1 cellular context compared by ENCODE assay signal in the genomic region with DNA sequence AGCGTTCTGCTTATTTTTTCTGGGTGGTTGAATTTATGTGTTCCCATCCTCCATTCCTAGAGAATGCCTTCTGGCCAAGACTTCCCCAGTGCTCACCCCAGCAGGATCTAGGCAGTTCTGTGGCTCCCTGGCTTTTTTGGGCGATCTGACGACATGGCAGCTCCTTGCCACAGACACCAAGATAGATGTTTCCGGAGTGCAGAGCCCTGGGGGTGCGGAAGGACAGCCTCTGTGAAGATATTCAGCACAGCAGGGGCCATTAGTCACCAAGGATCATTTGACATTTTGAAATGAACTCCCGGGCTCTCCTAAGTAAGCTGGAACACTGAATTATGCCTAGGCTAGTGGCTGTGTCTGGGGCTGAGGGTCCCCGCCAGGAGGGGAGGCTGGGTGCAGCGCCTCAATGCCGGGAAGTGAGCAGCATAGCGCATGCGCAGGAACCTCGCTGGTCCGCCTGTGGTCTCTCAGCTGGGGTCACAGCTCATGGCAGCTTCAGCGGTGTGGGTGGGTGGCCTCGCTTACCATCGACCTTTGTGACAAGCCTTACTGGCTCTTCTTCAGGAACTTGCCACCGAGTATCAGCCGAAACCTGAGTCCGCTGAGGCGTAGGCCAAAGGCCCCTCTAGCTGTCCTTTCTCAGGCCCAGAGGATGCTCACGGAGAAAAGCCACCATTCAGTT.
TF ChIP-seq lines count a peak whose summit lies in the region.

No MANE protein-coding gene starts in this region.

TF ChIP-seq in GM23338, 12 proteins besides CTCF, POLR2A, EP300 and RAD21 (continued from another document):
- TF ChIP-seq ZNF462 (CRISPR knock-in tag; IDR thresholded peaks at IDR 0.05): no peak
- no peak for TF ChIP-seq ZNF331 (CRISPR knock-in tag; IDR thresholded peaks at IDR 0.05; ENCODE audit: low read depth)
- no peak for TF ChIP-seq CREB1 (CRISPR knock-in tag; IDR thresholded peaks at IDR 0.05; ENCODE audit: low read depth)
